In the genomic region with DNA sequence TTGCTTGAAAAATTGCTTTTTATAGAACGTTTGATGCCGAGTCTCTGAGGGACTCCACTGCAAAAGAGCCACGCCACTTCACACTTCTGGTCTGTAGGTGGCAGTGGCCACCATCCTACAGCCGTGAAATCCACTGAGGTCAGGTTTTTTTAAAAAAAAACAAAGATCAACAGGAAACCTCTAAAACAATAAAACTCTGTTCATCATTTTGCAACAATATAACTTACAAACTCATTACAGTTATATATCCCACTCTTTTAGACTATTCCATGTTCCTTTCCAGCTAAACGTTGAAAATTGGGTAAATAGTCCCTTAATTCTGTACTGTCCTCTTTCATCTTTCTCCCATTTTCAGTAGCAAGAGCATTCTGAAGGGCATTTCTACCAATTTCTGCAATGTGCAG, we compare ENCODE assay signal across 9 cellular contexts.
DNase-seq lines count a peak whose midpoint lies in the region; TF ChIP-seq lines count a peak whose summit lies in the region.
"Had no signal": no experiment of that assay in that cellular context is flagged by ENCODE, and none has a peak within 500 bp of the region (broad histone marks: within the 10 kb centered on the region; RNA-seq: fewer than 3 reads in every experiment).

No MANE protein-coding gene starts in this region.

- peak overlapping the region; percentile 34; the same call in 1 of the 2 replicates for H3K4me3 Mint-ChIP-seq in HFFc6
- H3K4me3 Mint-ChIP-seq: immature natural killer cell had no signal

- no peak overlapping the region for H3K27ac ChIP-seq in 22Rv1

- no peaks in the 10 kb centered on the region for H3K36me3 Mint-ChIP-seq in HFFc6 (ENCODE audit: low read depth)
- H3K36me3 Mint-ChIP-seq: immature natural killer cell had no signal

- no peaks in the 10 kb centered on the region for H3K9me3 Mint-ChIP-seq in HFFc6

- H3K27ac Mint-ChIP-seq in HFFc6 = no peak overlapping the region
- H3K27ac Mint-ChIP-seq: immature natural killer cell had no signal

- TF ChIP-seq POLR2A in NB4 (IDR thresholded peaks at IDR 0.05; ENCODE audit: extremely low read depth, insufficient read length) = no peak

- TF ChIP-seq CTCF in 22Rv1 (IDR thresholded peaks at IDR 0.05) (peak; percentile 98), HFFc6 (IDR thresholded peaks at IDR 0.05) (peak; percentile 96), NB4 (IDR thresholded peaks at IDR 0.05; ENCODE audit: low read depth, low read length) (peak; percentile 80), fibroblast of pulmonary artery (IDR thresholded peaks at IDR 0.05; ENCODE audit: low read length, missing control alignments) (peak; percentile 99)

- H3K27me3 Mint-ChIP-seq in HFFc6 (ENCODE audit: insufficient read depth) = no peaks in the 10 kb centered on the region; the same call in 1 of the 2 replicates

- H3K4me3 ChIP-seq in NB4 (ENCODE audit: low read depth, low read length) (no peak overlapping the region), fibroblast of pulmonary artery (replicated peaks; ENCODE audit: low read depth, low read length) (no peak overlapping the region)

- peak; percentile 37 for DNase-seq in GM04504 (ENCODE audit: low read depth)
- peak; percentile 64 for DNase-seq in HFFc6
- DNase-seq in NB4 (ENCODE audit: low read depth) = peak; percentile 42
- peak; percentile 8 for DNase-seq in T1000 (lab: John Stamatoyannopoulos, UW)
- peak; percentile 63 for DNase-seq in fibroblast of pulmonary artery (ENCODE audit: low read depth)
- peak; percentile 58 for DNase-seq in pons (ENCODE audit: low spot score)
- no peak for DNase-seq in activated CD4-positive, CD25-positive, alpha-beta regulatory T cell (lab: John Stamatoyannopoulos, UW)

- H3K4me1 Mint-ChIP-seq in HFFc6 (ENCODE audit: low read depth) = peaks cover 45% of the 10 kb centered on the region
- H3K4me1 Mint-ChIP-seq: immature natural killer cell had no signal

Comparison
In these comparisons a context has a peak if more than half of its experiments do, and no peak if none do; other contexts are left out.
1. DNase-seq: peak in GM04504 (single experiment), HFFc6 (single experiment), NB4 (single experiment), T1000 (single experiment), fibroblast of pulmonary artery (single experiment) and pons (single experiment); none in activated CD4-positive, CD25-positive, alpha-beta regulatory T cell (0 of 4).
2. Peak in every context shown above with its lines, with median percentiles within 50 percentile points of each other: CTCF ChIP-seq.